In the genomic region with DNA sequence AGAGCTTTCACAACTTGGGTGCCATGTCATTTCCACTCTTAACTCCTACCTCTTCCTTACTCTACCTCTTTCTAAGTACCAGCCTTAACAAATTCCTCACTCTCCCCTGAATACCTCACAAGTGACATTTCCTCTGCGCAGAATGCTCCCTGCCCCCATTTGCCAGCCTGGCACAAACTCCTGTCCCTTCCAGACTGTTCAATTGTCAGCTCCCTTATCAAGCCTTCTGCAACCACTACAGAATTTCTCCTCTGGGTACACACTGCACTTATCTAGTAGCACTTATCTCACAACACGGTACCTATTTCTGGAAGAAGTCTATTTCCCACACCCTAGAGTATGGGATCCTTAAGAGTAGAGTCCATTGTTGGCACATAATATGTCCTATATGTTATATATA, we compare ENCODE assay signal across 23 cellular contexts. TPM values are rescaled to one million over a fixed set of nuclear protein-coding genes. Genes with fewer than 3 reads are reported as not detected.
DNase-seq lines count a peak whose midpoint lies in the region; ATAC-seq, FAIRE-seq and TF ChIP-seq lines count a peak whose summit lies in the region.
"Had no signal": no experiment of that assay in that cellular context is flagged by ENCODE, and none has a peak within 500 bp of the region (broad histone marks: within the 10 kb centered on the region; RNA-seq: fewer than 3 reads in every experiment).

No MANE protein-coding gene starts in this region.

- intact Hi-C loops in Panc1 (cut with micrococcal nuclease; ENCODE audit: unreplicated experiment): no loop called here

- H3K4me3 ChIP-seq in Panc1 (ENCODE audit: low read depth in 2 of 2, low read length in 2 of 2) (no peak overlapping the region), cardiac muscle cell (no peak overlapping the region), right atrium auricular region (no peak overlapping the region), small intestine (ENCODE audit: low read depth in 1 of 2, low read length in 2 of 2) (no peak overlapping the region)
- H3K4me3 ChIP-seq: GM12878, SK-N-MC had no signal

- no TSS peak for BruUV-seq in Panc1 (replicated peaks; lab: Mats Ljungman, UMichigan)

- in situ Hi-C loops in Panc1 (cut with HindIII; ENCODE audit: low pct_unique_long_range_greater_than_20kb, low sequenced_read_pairs): no loop called here

- no peak for FAIRE-seq in small intestine (lab: Jason Lieb, UNC)
- no peak for FAIRE-seq in urothelium cell line (lab: Jason Lieb, UNC)
- FAIRE-seq: GM12878 had no signal

- DNase-seq in Panc1 (ENCODE audit: low read depth, low spot score) (no peak), cardiac muscle cell (ENCODE audit: low read depth in 1 of 2, low spot score in 1 of 2) (peak in 1 of 2 donors; percentile 51), right atrium auricular region (ENCODE audit: low spot score) (no peak), small intestine (peak; percentile 50), activated gamma-delta T cell (lab: John Stamatoyannopoulos, UW) (no peak), urothelium cell line (ENCODE audit: low spot score) (no peak)
- no peak for DNase-seq in activated CD8-positive, alpha-beta memory T cell treated with anti-CD3 and anti-CD28 coated beads, Interleukin-2, amount 50 U/mL, for 4 hours
- DNase-seq: Caco-2; CD8-positive, alpha-beta T cell; EL; GDM1; NCI-H1092 treated with DMSO at 0.1 percent for 48 hours; NCI-H1436; NCI-H187; NCI-H2081 treated with DMSO at 0.1 percent for 48 hours; NCI-H524; NCI-H774; SHP77; SW 1271 had no signal

- no peaks in the 10 kb centered on the region for H3K9me3 ChIP-seq in Panc1 (ENCODE audit: control insufficient read depth, insufficient read depth, low read depth, low read length)
- no peaks in the 10 kb centered on the region for H3K9me3 ChIP-seq in cardiac muscle cell (ENCODE audit: low read depth)
- H3K9me3 ChIP-seq in right atrium auricular region: no peaks in the 10 kb centered on the region
- H3K9me3 ChIP-seq in small intestine (ENCODE audit: control insufficient read depth, low read depth): no peaks in the 10 kb centered on the region
- H3K9me3 ChIP-seq: Caco-2 had no signal

- H3K4me1 ChIP-seq in Panc1 (ENCODE audit: control insufficient read depth, insufficient read depth, low read length) (peaks cover 61% of the 10 kb centered on the region), cardiac muscle cell (ENCODE audit: low read depth) (peaks cover 48% of the 10 kb centered on the region), right atrium auricular region (peaks cover 0 to 38% of the 10 kb centered on the region in 2 donors), small intestine (ENCODE audit: control insufficient read depth in 2 of 2, insufficient read depth in 1 of 2, low read depth in 1 of 2, low read length in 1 of 2) (peaks cover 0 to 4% of the 10 kb centered on the region in 2 donors)

- no peaks in the 10 kb centered on the region for H3K27me3 ChIP-seq in Panc1 (ENCODE audit: control insufficient read depth, insufficient read depth, low read length)
- no peaks in the 10 kb centered on the region for H3K27me3 ChIP-seq in cardiac muscle cell
- H3K27me3 ChIP-seq in right atrium auricular region: no peaks in the 10 kb centered on the region
- H3K27me3 ChIP-seq in small intestine (ENCODE audit: control insufficient read depth in 2 of 2, insufficient read depth in 2 of 2, low read length in 2 of 2): no peaks in the 10 kb centered on the region

- POLR2A ChIA-PET in Panc1 (lab: Charles Lee): no interaction called here

- WGBS in small intestine, 3 donors: 64 to 77% (median 65%) methylated on average over 2 of the region's 2 CpGs

- H3K27ac ChIP-seq in Panc1 (ENCODE audit: low read length) (peak overlapping the region; percentile 100), cardiac muscle cell (peak overlapping the region; percentile 82), right atrium auricular region (peak overlapping the region; percentile 27 to 90), small intestine (ENCODE audit: low read depth in 1 of 2, low read length in 1 of 2) (no peak overlapping the region)
- H3K27ac ChIP-seq: C4-2B, HL-60, SK-N-MC had no signal

- CTCF ChIA-PET in Panc1 (lab: Charles Lee): no interaction called here

- H3K36me3 ChIP-seq in Panc1 (ENCODE audit: control insufficient read depth, insufficient read depth, low read length): peaks cover 20% of the 10 kb centered on the region; the same call in 1 of the 2 replicates
- no peaks in the 10 kb centered on the region for H3K36me3 ChIP-seq in cardiac muscle cell
- H3K36me3 ChIP-seq in right atrium auricular region: peaks cover 13% of the 10 kb centered on the region
- H3K36me3 ChIP-seq in small intestine (ENCODE audit: control insufficient read depth in 2 of 2, insufficient read depth in 2 of 2, low read length in 2 of 2): peaks cover 0 to 3% of the 10 kb centered on the region in 2 donors

- ATAC-seq in Panc1: no peak
- ATAC-seq: CD8-positive, alpha-beta T cell; GM12878 had no signal

- TF ChIP-seq CTCF in Panc1 (IDR thresholded peaks at IDR 0.05): no peak
- no peak for TF ChIP-seq CTCF in cardiac muscle cell (IDR thresholded peaks at IDR 0.05; ENCODE audit: low read depth, low read length)
- TF ChIP-seq CTCF in right atrium auricular region (IDR thresholded peaks at IDR 0.05): no peak

RNA-seq across cellular contexts. Expression of a gene that starts 39.1 kb away (rescaled TPM):
- total RNA-seq in Panc1 (2021; ENCODE audit: unreplicated experiment) (110 TPM), cardiac muscle cell (92.2 and 103 TPM in 2 replicates), right atrium auricular region (100 to 1,000 TPM; 139 to 163 TPM)
- polyA plus RNA-seq in Panc1 (2012; ENCODE audit: insufficient read length): 77.2 TPM
- polyA plus RNA-seq in cardiac muscle cell (242 and 283 TPM in 2 replicates), small intestine (100 to 1,000 TPM; 112 to 176 (median 142) TPM)

RNA-seq across cellular contexts. Expression of a gene that starts 39.4 kb away (rescaled TPM):
- total RNA-seq in Panc1 (2021; ENCODE audit: unreplicated experiment) (114 TPM), cardiac muscle cell (41.3 and 47.9 TPM in 2 replicates), right atrium auricular region (10 to 100 TPM; 27.2 to 37.0 TPM)
- 72.9 TPM for polyA plus RNA-seq in Panc1 (2012; ENCODE audit: insufficient read length)
- polyA plus RNA-seq in cardiac muscle cell (58.4 and 61.0 TPM in 2 replicates), small intestine (10 to 100 TPM in 2 of 3 donors, 1 to 10 TPM in 1; 9.2 to 20.8 (median 11.3) TPM)

Comparison
In these comparisons a context has a peak if more than half of its experiments do, and no peak if none do; other contexts are left out.
1. H3K27ac ChIP-seq: peak in Panc1 (single experiment), cardiac muscle cell (single experiment) and right atrium auricular region (2 of 2); none in small intestine (0 of 2).